15 cellular contexts compared by ENCODE assay signal in genomic region chr1:91541918-91542533, GRCh38. TPM values are rescaled to one million over a fixed set of nuclear protein-coding genes. Genes with fewer than 3 reads are reported as not detected.
DNase-seq lines count a peak whose midpoint lies in the region; ATAC-seq and TF ChIP-seq lines count a peak whose summit lies in the region.
"Had no signal": no experiment of that assay in that cellular context is flagged by ENCODE, and none has a peak within 500 bp of the region (broad histone marks: within the 10 kb centered on the region; RNA-seq: fewer than 3 reads in every experiment).

No MANE protein-coding gene starts in this region.

- H3K27me3 ChIP-seq in CD8-positive, alpha-beta T cell (ENCODE audit: insufficient read depth, low read length): no peaks in the 10 kb centered on the region
- no peaks in the 10 kb centered on the region for H3K27me3 ChIP-seq in esophagus muscularis mucosa
- no peaks in the 10 kb centered on the region for H3K27me3 ChIP-seq in body of pancreas
- no peaks in the 10 kb centered on the region for H3K27me3 ChIP-seq in Peyer's patch

- peaks cover 3% of the 10 kb centered on the region for H3K9me3 Mint-ChIP-seq in activated CD8-positive, alpha-beta T cell treated with anti-CD3 and anti-CD28 coated beads, Interleukin-2, amount 10 ng/mL, durations not matched to agents 7 days and 5 days (ENCODE audit: insufficient read depth)
- H3K9me3 Mint-ChIP-seq in activated CD8-positive, alpha-beta T cell treated with anti-CD3 and anti-CD28 coated beads for 36 hours: no peaks in the 10 kb centered on the region
- H3K9me3 Mint-ChIP-seq in CD8-positive, alpha-beta T cell: no peaks in the 10 kb centered on the region
- H3K9me3 Mint-ChIP-seq: H9 had no signal

- H3K4me1 ChIP-seq in CD8-positive, alpha-beta T cell (ENCODE audit: insufficient read depth, low read length): peaks cover 19% of the 10 kb centered on the region
- H3K4me1 ChIP-seq in esophagus muscularis mucosa (peaks cover 12 to 34% (median 23%) of the 10 kb centered on the region in 4 donors), body of pancreas (no peaks in the 10 kb centered on the region), Peyer's patch (no peaks in the 10 kb centered on the region)

- TF ChIP-seq POLR2A in esophagus muscularis mucosa (IDR thresholded peaks at IDR 0.05; ENCODE audit: low read depth) (no peak), body of pancreas (IDR thresholded peaks at IDR 0.05) (no peak), Peyer's patch (IDR thresholded peaks at IDR 0.05) (no peak)

- ATAC-seq in activated CD8-positive, alpha-beta T cell treated with anti-CD3 and anti-CD28 coated beads, Interleukin-2, amount 10 ng/mL, durations not matched to agents 7 days and 5 days: no peak
- no peak for ATAC-seq in activated CD8-positive, alpha-beta T cell treated with anti-CD3 and anti-CD28 coated beads for 36 hours
- ATAC-seq in CD8-positive, alpha-beta T cell: no peak
- no peak for ATAC-seq in body of pancreas

- H3K27ac ChIP-seq in CD8-positive, alpha-beta T cell (ENCODE audit: low read depth, low read length): no peak overlapping the region
- H3K27ac ChIP-seq in esophagus muscularis mucosa (replicated peaks in 1 of 4) (no peak overlapping the region), body of pancreas (no peak overlapping the region), Peyer's patch (no peak overlapping the region)
- H3K27ac ChIP-seq: C4-2B had no signal

- H3K4me1 Mint-ChIP-seq in activated CD8-positive, alpha-beta T cell treated with anti-CD3 and anti-CD28 coated beads, Interleukin-2, amount 10 ng/mL, durations not matched to agents 7 days and 5 days (ENCODE audit: low read depth): peaks cover 36% of the 10 kb centered on the region
- peaks cover 15% of the 10 kb centered on the region for H3K4me1 Mint-ChIP-seq in activated CD8-positive, alpha-beta T cell treated with anti-CD3 and anti-CD28 coated beads for 36 hours (ENCODE audit: low read depth)
- peaks cover 23% of the 10 kb centered on the region for H3K4me1 Mint-ChIP-seq in CD8-positive, alpha-beta T cell (ENCODE audit: low read depth)

- intact Hi-C loops in activated CD8-positive, alpha-beta T cell treated with anti-CD3 and anti-CD28 coated beads for 36 hours (cut with micrococcal nuclease): no loop called here
- intact Hi-C loops in CD8-positive, alpha-beta T cell (cut with DNase I, micrococcal nuclease): no loop called here
- intact Hi-C loops in esophagus muscularis mucosa (cut with DNase I) (no loop called here), body of pancreas (cut with DNase I) (no loop called here)

- H3K9me3 ChIP-seq in CD8-positive, alpha-beta T cell (ENCODE audit: low read length): no peaks in the 10 kb centered on the region
- H3K9me3 ChIP-seq in esophagus muscularis mucosa: no peaks in the 10 kb centered on the region
- H3K9me3 ChIP-seq in body of pancreas: no peaks in the 10 kb centered on the region
- no peaks in the 10 kb centered on the region for H3K9me3 ChIP-seq in Peyer's patch

- 82% methylated on average over 5 of the region's 5 CpGs for WGBS in esophagus muscularis mucosa
- WGBS in body of pancreas, 2 donors: 70 to 74% methylated on average over 5 of the region's 5 CpGs

- H3K36me3 Mint-ChIP-seq in activated CD8-positive, alpha-beta T cell treated with anti-CD3 and anti-CD28 coated beads, Interleukin-2, amount 10 ng/mL, durations not matched to agents 7 days and 5 days (ENCODE audit: low read depth): peaks cover 13% of the 10 kb centered on the region
- no peaks in the 10 kb centered on the region for H3K36me3 Mint-ChIP-seq in activated CD8-positive, alpha-beta T cell treated with anti-CD3 and anti-CD28 coated beads for 36 hours (ENCODE audit: low read depth)
- H3K36me3 Mint-ChIP-seq in CD8-positive, alpha-beta T cell: no peaks in the 10 kb centered on the region
- H3K36me3 Mint-ChIP-seq: CD4-positive, alpha-beta memory T cell had no signal

- H3K36me3 ChIP-seq in CD8-positive, alpha-beta T cell (ENCODE audit: insufficient read depth, low read length): no peaks in the 10 kb centered on the region
- H3K36me3 ChIP-seq in esophagus muscularis mucosa (no peaks in the 10 kb centered on the region), body of pancreas (replicated peaks in 1 of 2; ENCODE audit: insufficient read depth in 1 of 2, low read depth in 2 of 2) (no peaks in the 10 kb centered on the region), Peyer's patch (no peaks in the 10 kb centered on the region)

- no peak for TF ChIP-seq EP300 in esophagus muscularis mucosa (IDR thresholded peaks at IDR 0.05)

- H3K27ac Mint-ChIP-seq in activated CD8-positive, alpha-beta T cell treated with anti-CD3 and anti-CD28 coated beads, Interleukin-2, amount 10 ng/mL, durations not matched to agents 7 days and 5 days: peak overlapping the region; percentile 13
- H3K27ac Mint-ChIP-seq in activated CD8-positive, alpha-beta T cell treated with anti-CD3 and anti-CD28 coated beads for 36 hours: no peak overlapping the region
- peak overlapping the region; percentile 24 for H3K27ac Mint-ChIP-seq in CD8-positive, alpha-beta T cell
- H3K27ac Mint-ChIP-seq: H9 had no signal

- CTCF ChIA-PET in activated CD8-positive, alpha-beta T cell treated with anti-CD3 and anti-CD28 coated beads, Interleukin-2, amount 10 ng/mL, durations not matched to agents 7 days and 5 days (lab: Charles Lee): interaction anchor here (1.0 to 1.3 kb wide), 3 partner anchors 12 to 19 kb away, joined by 3 read pairs; no protein-coding TSS in a partner anchor
- CTCF ChIA-PET in activated CD8-positive, alpha-beta T cell treated with anti-CD3 and anti-CD28 coated beads for 36 hours (lab: Charles Lee): interaction anchor here (1.3 to 1.5 kb wide), 2 partner anchors 16 to 29 kb away, joined by 4 read pairs; no protein-coding TSS in a partner anchor
- CTCF ChIA-PET in CD8-positive, alpha-beta T cell (lab: Charles Lee): interaction anchor here (1.5 to 1.6 kb wide), 2 partner anchors 29 to 342 kb away, joined by 4 to 5 read pairs; no protein-coding TSS in a partner anchor

- POLR2A ChIA-PET in activated CD8-positive, alpha-beta T cell treated with anti-CD3 and anti-CD28 coated beads, Interleukin-2, amount 10 ng/mL, durations not matched to agents 7 days and 5 days (lab: Charles Lee): no interaction called here
- POLR2A ChIA-PET in activated CD8-positive, alpha-beta T cell treated with anti-CD3 and anti-CD28 coated beads for 36 hours (lab: Charles Lee): interaction anchor here (1.1 to 1.2 kb wide), 3 partner anchors 12 to 41 kb away, joined by 3 to 4 read pairs (median 3); no protein-coding TSS in a partner anchor
- POLR2A ChIA-PET in CD8-positive, alpha-beta T cell (lab: Charles Lee): interaction anchor here (0.6 to 1.0 kb wide), 2 partner anchors 9 to 996 kb away, joined by 3 read pairs; no protein-coding TSS in a partner anchor

- H3K27me3 Mint-ChIP-seq in activated CD8-positive, alpha-beta T cell treated with anti-CD3 and anti-CD28 coated beads, Interleukin-2, amount 10 ng/mL, durations not matched to agents 7 days and 5 days (ENCODE audit: low read depth): peaks cover 8% of the 10 kb centered on the region
- no peaks in the 10 kb centered on the region for H3K27me3 Mint-ChIP-seq in activated CD8-positive, alpha-beta T cell treated with anti-CD3 and anti-CD28 coated beads for 36 hours
- no peaks in the 10 kb centered on the region for H3K27me3 Mint-ChIP-seq in CD8-positive, alpha-beta T cell (ENCODE audit: low read depth)

- H3K4me3 Mint-ChIP-seq in activated CD8-positive, alpha-beta T cell treated with anti-CD3 and anti-CD28 coated beads, Interleukin-2, amount 10 ng/mL, durations not matched to agents 7 days and 5 days: no peak overlapping the region
- H3K4me3 Mint-ChIP-seq in activated CD8-positive, alpha-beta T cell treated with anti-CD3 and anti-CD28 coated beads for 36 hours: no peak overlapping the region
- no peak overlapping the region for H3K4me3 Mint-ChIP-seq in CD8-positive, alpha-beta T cell
- H3K4me3 Mint-ChIP-seq: H9 had no signal

- no peak overlapping the region for H3K4me3 ChIP-seq in CD8-positive, alpha-beta T cell (ENCODE audit: low read depth, low read length)
- H3K4me3 ChIP-seq in esophagus muscularis mucosa (no peak overlapping the region), body of pancreas (no peak overlapping the region), Peyer's patch (no peak overlapping the region)

- DNase-seq in activated CD8-positive, alpha-beta T cell treated with anti-CD3 and anti-CD28 coated beads, Interleukin-2, amount 10 ng/mL, durations not matched to agents 7 days and 5 days: no peak
- DNase-seq in activated CD8-positive, alpha-beta T cell treated with anti-CD3 and anti-CD28 coated beads for 36 hours: no peak
- no peak for DNase-seq in CD8-positive, alpha-beta T cell
- DNase-seq in esophagus muscularis mucosa (ENCODE audit: extremely low spot score) (peak; percentile 80), body of pancreas (no peak), foreskin melanocyte (no peak), Peyer's patch (no peak)
- DNase-seq: ACHN; CD4-positive, alpha-beta memory T cell; DMS53; GF-D8; GOT3; H9; IMR-90 had no signal

- no peak for TF ChIP-seq CTCF in activated CD8-positive, alpha-beta T cell treated with anti-CD3 and anti-CD28 coated beads for 36 hours (IDR thresholded peaks at IDR 0.05)
- TF ChIP-seq CTCF in CD8-positive, alpha-beta T cell (IDR thresholded peaks at IDR 0.05): no peak
- TF ChIP-seq CTCF in esophagus muscularis mucosa (IDR thresholded peaks at IDR 0.05): no peak
- no peak for TF ChIP-seq CTCF in body of pancreas (IDR thresholded peaks at IDR 0.05)
- TF ChIP-seq CTCF in Peyer's patch (IDR thresholded peaks at IDR 0.05): no peak

RNA-seq across cellular contexts. Expression of gene CDC7, which starts 41.4 kb away (rescaled TPM):
- 10 to 100 TPM; 26.5 to 27.7 TPM for total RNA-seq in activated CD8-positive, alpha-beta T cell treated with anti-CD3 and anti-CD28 coated beads, Interleukin-2, amount 10 ng/mL, durations not matched to agents 7 days and 5 days
- total RNA-seq in activated CD8-positive, alpha-beta T cell treated with anti-CD3 and anti-CD28 coated beads for 36 hours: 10 to 100 TPM; 28.0 to 30.3 TPM
- 1 to 10 TPM; 2.2 to 2.7 TPM for total RNA-seq in CD8-positive, alpha-beta T cell
- 1 to 10 TPM in 3 of 4 donors, under 1 TPM in 1; 0.71 to 2.8 (median 1.1) TPM for total RNA-seq in esophagus muscularis mucosa
- total RNA-seq in body of pancreas: under 1 TPM; 0.66 to 0.78 TPM
- total RNA-seq in Peyer's patch: 10 to 100 TPM in 1 of 4 donors, 1 to 10 TPM in 3; 1.2 to 10.7 (median 2.9) TPM
